28 cellular contexts compared by ENCODE assay signal in genomic region chr13:20043207-20043925, GRCh38.
DNase-seq lines count a peak whose midpoint lies in the region; ATAC-seq, FAIRE-seq and TF ChIP-seq lines count a peak whose summit lies in the region.
"Had no signal": no experiment of that assay in that cellular context is flagged by ENCODE, and none has a peak within 500 bp of the region (broad histone marks: within the 10 kb centered on the region; RNA-seq: fewer than 3 reads in every experiment).

No MANE protein-coding gene starts in this region.

- H3K36me3 ChIP-seq in left lung (peaks cover 3 to 54% of the 10 kb centered on the region in 2 donors), trophoblast cell (ENCODE audit: control insufficient read depth in 1 of 2, insufficient read depth in 2 of 2, low read length in 2 of 2) (peaks cover 21 to 22% of the 10 kb centered on the region in 2 experiments)

- no CpG with 5 or more reads among the region's 11 CpGs for WGBS in H9 (ENCODE audit: extremely low coverage, insufficient read length, low lambda C conversion rate)
- WGBS in trophoblast cell (ENCODE audit: extremely low coverage, insufficient coverage, insufficient read length) = no CpG with 5 or more reads among the region's 11 CpGs

- intact Hi-C loops in left lung (cut with DNase I) = no loop called here

- H3K4me1 Mint-ChIP-seq in H9 = peaks cover 5 to 13% of the 10 kb centered on the region in 2 experiments
- H3K4me1 Mint-ChIP-seq in endothelial cell (ENCODE audit: unreplicated experiment) = no peaks in the 10 kb centered on the region
- peaks cover 4% of the 10 kb centered on the region for H3K4me1 Mint-ChIP-seq in progenitor cell of endocrine pancreas (ENCODE audit: low read depth)
- H3K4me1 Mint-ChIP-seq: nephron had no signal

- no peak overlapping the region for H2BK120ac ChIP-seq in H9 (ENCODE audit: low read depth, low read length, poor library complexity, severe bottlenecking)
- no peak overlapping the region for H2BK120ac ChIP-seq in trophoblast cell (ENCODE audit: insufficient read depth, low read length, poor library complexity)

- H2AK5ac ChIP-seq in H9 (ENCODE audit: insufficient read length, low read length) = no peak overlapping the region
- H2AK5ac ChIP-seq in trophoblast cell (ENCODE audit: low read length) = no peak overlapping the region

- no peak overlapping the region for H3K18ac ChIP-seq in H9 (ENCODE audit: insufficient read length, low read depth, low read length)
- H3K18ac ChIP-seq in trophoblast cell (ENCODE audit: low read length) = no peak overlapping the region

- DNase-seq in H9 = no peak
- no peak for DNase-seq in endothelial cell (ENCODE audit: low spot score)
- peak; percentile 49 to 62 for DNase-seq in left lung
- DNase-seq in progenitor cell of endocrine pancreas (ENCODE audit: low spot score, unreplicated experiment) = no peak
- DNase-seq in trophoblast cell = no peak
- DNase-seq in HTR-8/SVneo (ENCODE audit: insufficient read length, low spot score) = no peak
- DNase-seq: ACHN; activated CD4-positive, alpha-beta T cell treated with anti-CD3 and anti-CD28 coated beads, Interleukin-2, amount 50 U/mL, for 48 hours; activated naive CD4-positive, alpha-beta T cell treated with Interleukin-2 at 50 U/mL for 16 hours; adrenal gland; CD4-positive, alpha-beta memory T cell; GM23248; NCI-H1092 treated with DMSO at 0.1 percent for 48 hours; NCI-H1694 treated with DMSO at 0.1 percent for 48 hours; retina; RPMI8226; spleen; stimulated activated CD4-positive, alpha-beta T cell treated with anti-CD3 and anti-CD28 coated beads, Interleukin-2, amount 100 ng/mL, for 24 hours; stomach; T-helper 17 cell had no signal

- H4K8ac ChIP-seq in H9 (replicated peaks; ENCODE audit: insufficient read length, low read depth, low read length) (no peak overlapping the region), trophoblast cell (ENCODE audit: low read depth, low read length) (no peak overlapping the region)

- H4K5ac ChIP-seq in H9 (ENCODE audit: insufficient read length, low read depth, low read length) = no peak overlapping the region

- H2AFZ ChIP-seq in H9 (ENCODE audit: low read length) (no peak overlapping the region), trophoblast cell (ENCODE audit: insufficient read depth, low read length, poor library complexity) (no peak overlapping the region)
- H2AFZ ChIP-seq: GM23248 had no signal

- no peaks in the 10 kb centered on the region for H3K23me2 ChIP-seq in H9 (ENCODE audit: insufficient read length, low read depth, low read length, poor library complexity, severe bottlenecking)

- H3K9me3 ChIP-seq in H9 (ENCODE audit: control insufficient read depth, low read depth, low read length) (no peaks in the 10 kb centered on the region), left lung (no peaks in the 10 kb centered on the region), trophoblast cell (ENCODE audit: insufficient read depth, low read depth, low read length) (no peaks in the 10 kb centered on the region)
- H3K9me3 ChIP-seq: adrenal gland, spleen, stomach had no signal

- no peak overlapping the region for H3K9ac ChIP-seq in H9 (ENCODE audit: extremely low read depth, insufficient read length, low read length)
- no peak overlapping the region for H3K9ac ChIP-seq in trophoblast cell (ENCODE audit: low read length)
- H3K9ac ChIP-seq: GM23248 had no signal

- H3K27ac Mint-ChIP-seq in H9 = peak overlapping the region; percentile 13 to 91 (median 81); a peak in 6 of 7 replicates
- no peak overlapping the region for H3K27ac Mint-ChIP-seq in endothelial cell (ENCODE audit: unreplicated experiment)
- peak overlapping the region; percentile 55 for H3K27ac Mint-ChIP-seq in progenitor cell of endocrine pancreas
- H3K27ac Mint-ChIP-seq: B cell, nephron had no signal

- H3K4me3 Mint-ChIP-seq in H9 (no peak overlapping the region), endothelial cell (ENCODE audit: unreplicated experiment) (peak overlapping the region; percentile 51), progenitor cell of endocrine pancreas (ENCODE audit: low read depth) (no peak overlapping the region)
- H3K4me3 Mint-ChIP-seq: B cell; brain; CD4-positive, alpha-beta memory T cell; nephron had no signal

- no peaks in the 10 kb centered on the region for H3K79me1 ChIP-seq in H9 (ENCODE audit: insufficient read depth, low read depth, low read length, poor library complexity, severe bottlenecking)
- H3K79me1 ChIP-seq in trophoblast cell (ENCODE audit: low read length) = no peaks in the 10 kb centered on the region

- H3K14ac ChIP-seq in H9 (ENCODE audit: insufficient read depth, low read length) (no peak overlapping the region; the same call in 1 of the 2 replicates), trophoblast cell (ENCODE audit: low read length) (no peak overlapping the region)

- H3T11ph ChIP-seq in H9 (ENCODE audit: low read length) = no peak overlapping the region

- H2BK5ac ChIP-seq in H9 (ENCODE audit: insufficient read length, low read length) (no peak overlapping the region), trophoblast cell (ENCODE audit: low read depth, low read length, poor library complexity) (no peak overlapping the region)

- TF ChIP-seq CTCF in H9 (conservative IDR thresholded peaks at IDR 0.05) (no peak), endothelial cell (IDR thresholded peaks at IDR 0.05; ENCODE audit: unreplicated experiment) (no peak), left lung (IDR thresholded peaks at IDR 0.05) (no peak), progenitor cell of endocrine pancreas (IDR thresholded peaks at IDR 0.05; ENCODE audit: unreplicated experiment) (no peak)

- no peak overlapping the region for H3K4ac ChIP-seq in H9 (ENCODE audit: low read depth, low read length)
- H3K4ac ChIP-seq in trophoblast cell (ENCODE audit: low read depth, low read length) = no peak overlapping the region

- H3K27me3 Mint-ChIP-seq in H9 (ENCODE audit: low read depth) (no peaks in the 10 kb centered on the region; the same call in 1 of the 2 replicates), endothelial cell (ENCODE audit: unreplicated experiment) (peaks cover 6% of the 10 kb centered on the region), progenitor cell of endocrine pancreas (no peaks in the 10 kb centered on the region)
- H3K27me3 Mint-ChIP-seq: B cell; brain; CD4-positive, alpha-beta memory T cell; T-helper 17 cell had no signal

- peaks cover 39 to 71% (median 60%) of the 10 kb centered on the region in 3 experiments for H3K36me3 Mint-ChIP-seq in H9 (ENCODE audit: insufficient read depth in 1 of 3, low read depth in 3 of 3)
- H3K36me3 Mint-ChIP-seq in endothelial cell (ENCODE audit: low read depth, unreplicated experiment) = peaks cover 43% of the 10 kb centered on the region
- peaks cover 49% of the 10 kb centered on the region for H3K36me3 Mint-ChIP-seq in progenitor cell of endocrine pancreas (ENCODE audit: insufficient read depth)

- H3K4me3 ChIP-seq in left lung (no peak overlapping the region), trophoblast cell (ENCODE audit: low read depth, low read length) (no peak overlapping the region)
- H3K4me3 ChIP-seq: adrenal gland, GM23248, K562, spleen, stomach had no signal

- H2BK15ac ChIP-seq in H9 (ENCODE audit: low read depth, low read length) = no peak overlapping the region

- H3K79me2 ChIP-seq in H9 (ENCODE audit: insufficient read depth, low read length) (no peaks in the 10 kb centered on the region; the same call in 1 of the 2 replicates), trophoblast cell (ENCODE audit: control insufficient read depth, insufficient read depth, low read length, poor library complexity) (no peaks in the 10 kb centered on the region)

- H3K27me3 ChIP-seq in H9 (ENCODE audit: insufficient read depth, low read length) (no peaks in the 10 kb centered on the region), left lung (no peaks in the 10 kb centered on the region), trophoblast cell (ENCODE audit: insufficient read depth, low read length) (no peaks in the 10 kb centered on the region)
- H3K27me3 ChIP-seq: adrenal gland, spleen, stomach had no signal

- no peak overlapping the region for H4K12ac ChIP-seq in trophoblast cell (ENCODE audit: low read depth, low read length)

- H4K20me1 ChIP-seq in H9 (ENCODE audit: control insufficient read depth, insufficient read depth, insufficient read length) = no peaks in the 10 kb centered on the region

- H4K91ac ChIP-seq in H9 (ENCODE audit: insufficient read length, low read depth, low read length) (no peak overlapping the region), trophoblast cell (ENCODE audit: low read depth, low read length) (no peak overlapping the region)

- H3K23ac ChIP-seq in H9 (ENCODE audit: insufficient read length, low read depth, low read length) = no peak overlapping the region
- no peak overlapping the region for H3K23ac ChIP-seq in trophoblast cell (ENCODE audit: low read length)

- H2BK12ac ChIP-seq in H9 (ENCODE audit: insufficient read length, low read depth, low read length) = no peak overlapping the region
- no peak overlapping the region for H2BK12ac ChIP-seq in trophoblast cell (ENCODE audit: low read length)

- no peak for FAIRE-seq in HTR-8/SVneo (lab: Jason Lieb, UNC)
- FAIRE-seq: K562 had no signal

- H3K4me1 ChIP-seq in H9 (ENCODE audit: insufficient read depth, low read length) (no peaks in the 10 kb centered on the region), left lung (no peaks in the 10 kb centered on the region), trophoblast cell (ENCODE audit: control insufficient read depth in 1 of 2, insufficient read depth in 2 of 2, low read length in 2 of 2) (no peaks in the 10 kb centered on the region)
- H3K4me1 ChIP-seq: stomach had no signal

- H3K4me2 ChIP-seq in H9 (ENCODE audit: insufficient read depth, insufficient read length, low read length) (no peak overlapping the region), trophoblast cell (ENCODE audit: low read length) (no peak overlapping the region)

- ATAC-seq in left lung = peak; percentile 91
- ATAC-seq in HG02678 (IDR thresholded peaks at IDR 0.05; ENCODE audit: unreplicated experiment) = no peak
- ATAC-seq in HG03039 (IDR thresholded peaks at IDR 0.05; ENCODE audit: unreplicated experiment) = no peak
- ATAC-seq: activated CD4-positive, CD25-positive, alpha-beta regulatory T cell treated with anti-CD3 and anti-CD28 coated beads, Interleukin-2, amount 50 U/mL, for 24 hours; K562; SK-N-SH treated with all-trans-retinoic acid at 6 μM for 48 hours; T-helper 17 cell had no signal

- no peaks in the 10 kb centered on the region for H3K9me3 Mint-ChIP-seq in H9
- H3K9me3 Mint-ChIP-seq in endothelial cell (ENCODE audit: unreplicated experiment) = no peaks in the 10 kb centered on the region
- H3K9me3 Mint-ChIP-seq in progenitor cell of endocrine pancreas (ENCODE audit: low read depth) = peaks cover 8% of the 10 kb centered on the region
- H3K9me3 Mint-ChIP-seq: nephron had no signal

- no peak overlapping the region for H3K56ac ChIP-seq in H9 (ENCODE audit: insufficient read length, low read depth, low read length)

- H2BK20ac ChIP-seq in H9 (ENCODE audit: low read depth, low read length, poor library complexity, severe bottlenecking) = no peak overlapping the region

- H3K27ac ChIP-seq in H9 (ENCODE audit: insufficient read length, low read depth, low read length) (no peak overlapping the region), left lung (no peak overlapping the region), trophoblast cell (ENCODE audit: low read depth, low read length) (no peak overlapping the region)
- H3K27ac ChIP-seq: adrenal gland, GM23248, spleen, stomach had no signal

Comparison
In these comparisons a context has a peak if more than half of its experiments do, and no peak if none do; other contexts are left out.
1. DNase-seq: peak in left lung (2 of 2); none in H9 (single experiment), endothelial cell (single experiment), progenitor cell of endocrine pancreas (single experiment), trophoblast cell (0 of 2) and HTR-8/SVneo (single experiment).